ENCODE assay signal across 1 cellular context in the genomic region with DNA sequence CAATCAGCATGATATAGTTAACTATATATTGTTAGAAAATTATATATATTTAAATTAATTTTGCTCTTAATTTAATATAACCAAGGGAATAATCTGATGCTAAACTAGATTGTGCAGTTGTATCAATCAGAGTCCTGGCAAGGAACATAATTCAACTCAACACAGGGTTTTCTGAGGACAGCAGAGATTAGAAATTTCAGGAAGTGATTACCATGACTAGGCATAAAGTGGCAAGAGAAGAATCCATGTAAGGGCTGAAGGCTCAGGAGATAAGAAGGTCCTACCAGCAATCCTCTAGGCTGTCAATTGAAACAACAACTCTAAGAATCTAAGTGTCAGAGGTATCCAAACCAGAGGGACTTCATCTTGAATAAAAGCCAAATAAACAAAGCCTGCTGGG.
TF ChIP-seq lines count a peak whose summit lies in the region.

No MANE protein-coding gene starts in this region.

TF ChIP-seq in K562, 482 proteins besides CTCF, POLR2A, EP300 and RAD21 (continued from another document):
- TF ChIP-seq PCBP1 (IDR thresholded peaks at IDR 0.05; ENCODE audit: low read depth, low read length, poor library complexity, severe bottlenecking): no peak
- TF ChIP-seq, protein P1, sequence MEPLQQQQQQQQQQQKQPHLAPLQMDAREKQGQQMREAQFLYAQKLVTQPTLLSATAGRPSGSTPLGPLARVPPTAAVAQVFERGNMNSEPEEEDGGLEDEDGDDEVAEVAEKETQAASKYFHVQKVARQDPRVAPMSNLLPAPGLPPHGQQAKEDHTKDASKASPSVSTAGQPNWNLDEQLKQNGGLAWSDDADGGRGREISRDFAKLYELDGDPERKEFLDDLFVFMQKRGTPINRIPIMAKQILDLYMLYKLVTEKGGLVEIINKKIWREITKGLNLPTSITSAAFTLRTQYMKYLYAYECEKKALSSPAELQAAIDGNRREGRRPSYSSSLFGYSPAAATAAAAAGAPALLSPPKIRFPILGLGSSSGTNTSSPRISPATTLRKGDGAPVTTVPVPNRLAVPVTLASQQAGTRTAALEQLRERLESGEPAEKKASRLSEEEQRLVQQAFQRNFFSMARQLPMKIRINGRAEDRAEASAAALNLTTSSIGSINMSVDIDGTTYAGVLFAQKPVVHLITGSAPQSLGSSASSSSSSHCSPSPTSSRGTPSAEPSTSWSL (CRISPR knock-in tag; IDR thresholded peaks at IDR 0.05; ENCODE audit: borderline replicate concordance): no peak
- TF ChIP-seq COPS2 (conservative IDR thresholded peaks at IDR 0.05): no peak
- no peak for TF ChIP-seq ELF2 (CRISPR knock-in tag; IDR thresholded peaks at IDR 0.05)
- peak; percentile 82 to 83 for TF ChIP-seq KDM1A (IDR thresholded peaks at IDR 0.05)
- TF ChIP-seq NFE2L1 (tag; IDR thresholded peaks at IDR 0.05; ENCODE audit: borderline replicate concordance, low read depth): no peak
- no peak for TF ChIP-seq FOXA3 (CRISPR knock-in tag; conservative IDR thresholded peaks at IDR 0.05 in 1 of 2, IDR thresholded peaks at IDR 0.05 in 1 of 2)
- no peak for TF ChIP-seq ADNP (tag; IDR thresholded peaks at IDR 0.05)
- TF ChIP-seq HOXB6 (CRISPR knock-in tag; IDR thresholded peaks at IDR 0.05; ENCODE audit: borderline replicate concordance): no peak
- no peak for TF ChIP-seq ZNF184 (CRISPR knock-in tag; IDR thresholded peaks at IDR 0.05)
- no peak for TF ChIP-seq PHF20 (IDR thresholded peaks at IDR 0.05; ENCODE audit: partially characterized antibody)
- TF ChIP-seq U2AF1 (optimal IDR thresholded peaks at IDR 0.05; ENCODE audit: low read depth, low read length): no peak
- TF ChIP-seq HDAC1 (IDR thresholded peaks at IDR 0.05): no peak
- TF ChIP-seq, protein P2, sequence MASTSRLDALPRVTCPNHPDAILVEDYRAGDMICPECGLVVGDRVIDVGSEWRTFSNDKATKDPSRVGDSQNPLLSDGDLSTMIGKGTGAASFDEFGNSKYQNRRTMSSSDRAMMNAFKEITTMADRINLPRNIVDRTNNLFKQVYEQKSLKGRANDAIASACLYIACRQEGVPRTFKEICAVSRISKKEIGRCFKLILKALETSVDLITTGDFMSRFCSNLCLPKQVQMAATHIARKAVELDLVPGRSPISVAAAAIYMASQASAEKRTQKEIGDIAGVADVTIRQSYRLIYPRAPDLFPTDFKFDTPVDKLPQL (IDR thresholded peaks at IDR 0.05; ENCODE audit: extremely low read depth, insufficient read length): no peak
- no peak for TF ChIP-seq ZNF347 (CRISPR knock-in tag; IDR thresholded peaks at IDR 0.05; ENCODE audit: low read depth)
- TF ChIP-seq, protein P3, sequence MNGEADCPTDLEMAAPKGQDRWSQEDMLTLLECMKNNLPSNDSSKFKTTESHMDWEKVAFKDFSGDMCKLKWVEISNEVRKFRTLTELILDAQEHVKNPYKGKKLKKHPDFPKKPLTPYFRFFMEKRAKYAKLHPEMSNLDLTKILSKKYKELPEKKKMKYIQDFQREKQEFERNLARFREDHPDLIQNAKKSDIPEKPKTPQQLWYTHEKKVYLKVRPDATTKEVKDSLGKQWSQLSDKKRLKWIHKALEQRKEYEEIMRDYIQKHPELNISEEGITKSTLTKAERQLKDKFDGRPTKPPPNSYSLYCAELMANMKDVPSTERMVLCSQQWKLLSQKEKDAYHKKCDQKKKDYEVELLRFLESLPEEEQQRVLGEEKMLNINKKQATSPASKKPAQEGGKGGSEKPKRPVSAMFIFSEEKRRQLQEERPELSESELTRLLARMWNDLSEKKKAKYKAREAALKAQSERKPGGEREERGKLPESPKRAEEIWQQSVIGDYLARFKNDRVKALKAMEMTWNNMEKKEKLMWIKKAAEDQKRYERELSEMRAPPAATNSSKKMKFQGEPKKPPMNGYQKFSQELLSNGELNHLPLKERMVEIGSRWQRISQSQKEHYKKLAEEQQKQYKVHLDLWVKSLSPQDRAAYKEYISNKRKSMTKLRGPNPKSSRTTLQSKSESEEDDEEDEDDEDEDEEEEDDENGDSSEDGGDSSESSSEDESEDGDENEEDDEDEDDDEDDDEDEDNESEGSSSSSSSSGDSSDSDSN (IDR thresholded peaks at IDR 0.05; ENCODE audit: borderline replicate concordance in 1 of 2, low read depth in 2 of 2, low read length in 2 of 2): no peak
- no peak for TF ChIP-seq SOX6 (IDR thresholded peaks at IDR 0.05)
- no peak for TF ChIP-seq SMAD4 (CRISPR knock-in tag; conservative IDR thresholded peaks at IDR 0.05)
- peak; percentile 50 for TF ChIP-seq MEIS2 (IDR thresholded peaks at IDR 0.05; ENCODE audit: partially characterized antibody)
- TF ChIP-seq PHF21A (IDR thresholded peaks at IDR 0.05; ENCODE audit: borderline replicate concordance, low read depth): no peak
- TF ChIP-seq, protein P4, sequence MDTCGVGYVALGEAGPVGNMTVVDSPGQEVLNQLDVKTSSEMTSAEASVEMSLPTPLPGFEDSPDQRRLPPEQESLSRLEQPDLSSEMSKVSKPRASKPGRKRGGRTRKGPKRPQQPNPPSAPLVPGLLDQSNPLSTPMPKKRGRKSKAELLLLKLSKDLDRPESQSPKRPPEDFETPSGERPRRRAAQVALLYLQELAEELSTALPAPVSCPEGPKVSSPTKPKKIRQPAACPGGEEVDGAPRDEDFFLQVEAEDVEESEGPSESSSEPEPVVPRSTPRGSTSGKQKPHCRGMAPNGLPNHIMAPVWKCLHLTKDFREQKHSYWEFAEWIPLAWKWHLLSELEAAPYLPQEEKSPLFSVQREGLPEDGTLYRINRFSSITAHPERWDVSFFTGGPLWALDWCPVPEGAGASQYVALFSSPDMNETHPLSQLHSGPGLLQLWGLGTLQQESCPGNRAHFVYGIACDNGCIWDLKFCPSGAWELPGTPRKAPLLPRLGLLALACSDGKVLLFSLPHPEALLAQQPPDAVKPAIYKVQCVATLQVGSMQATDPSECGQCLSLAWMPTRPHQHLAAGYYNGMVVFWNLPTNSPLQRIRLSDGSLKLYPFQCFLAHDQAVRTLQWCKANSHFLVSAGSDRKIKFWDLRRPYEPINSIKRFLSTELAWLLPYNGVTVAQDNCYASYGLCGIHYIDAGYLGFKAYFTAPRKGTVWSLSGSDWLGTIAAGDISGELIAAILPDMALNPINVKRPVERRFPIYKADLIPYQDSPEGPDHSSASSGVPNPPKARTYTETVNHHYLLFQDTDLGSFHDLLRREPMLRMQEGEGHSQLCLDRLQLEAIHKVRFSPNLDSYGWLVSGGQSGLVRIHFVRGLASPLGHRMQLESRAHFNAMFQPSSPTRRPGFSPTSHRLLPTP (IDR thresholded peaks at IDR 0.05; ENCODE audit: borderline replicate concordance, extremely low read depth, insufficient read length): no peak
- TF ChIP-seq CREB1 (IDR thresholded peaks at IDR 0.05): no peak
- TF ChIP-seq CREB1 (CRISPR knock-in tag; IDR thresholded peaks at IDR 0.05): no peak
- no peak for TF ChIP-seq GABPB2 (CRISPR knock-in tag; conservative IDR thresholded peaks at IDR 0.05)
- TF ChIP-seq PYGO2 (tag; IDR thresholded peaks at IDR 0.05): no peak
- no peak for TF ChIP-seq MTF1 (CRISPR knock-in tag; IDR thresholded peaks at IDR 0.05; ENCODE audit: borderline replicate concordance)
- TF ChIP-seq ZNF778 (CRISPR knock-in tag; IDR thresholded peaks at IDR 0.05): no peak
- peak; percentile 48 for TF ChIP-seq MAFG (tag; conservative IDR thresholded peaks at IDR 0.05)
- TF ChIP-seq, protein P5, sequence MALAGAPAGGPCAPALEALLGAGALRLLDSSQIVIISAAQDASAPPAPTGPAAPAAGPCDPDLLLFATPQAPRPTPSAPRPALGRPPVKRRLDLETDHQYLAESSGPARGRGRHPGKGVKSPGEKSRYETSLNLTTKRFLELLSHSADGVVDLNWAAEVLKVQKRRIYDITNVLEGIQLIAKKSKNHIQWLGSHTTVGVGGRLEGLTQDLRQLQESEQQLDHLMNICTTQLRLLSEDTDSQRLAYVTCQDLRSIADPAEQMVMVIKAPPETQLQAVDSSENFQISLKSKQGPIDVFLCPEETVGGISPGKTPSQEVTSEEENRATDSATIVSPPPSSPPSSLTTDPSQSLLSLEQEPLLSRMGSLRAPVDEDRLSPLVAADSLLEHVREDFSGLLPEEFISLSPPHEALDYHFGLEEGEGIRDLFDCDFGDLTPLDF (CRISPR knock-in tag; IDR thresholded peaks at IDR 0.05): no peak
